ENCODE assay signal across 27 cellular contexts in genomic region chr2:173446722-173447121, GRCh38.
"Had no signal": no experiment of that assay in that cellular context is flagged by ENCODE, and none has a peak within 500 bp of the region (broad histone marks: within the 10 kb centered on the region; RNA-seq: fewer than 3 reads in every experiment).

No MANE protein-coding gene starts in this region.

- ATAC-seq: activated CD8-positive, alpha-beta T cell treated with anti-CD3 and anti-CD28 coated beads for 36 hours; body of pancreas had no signal

- DNase-seq: activated CD4-positive, alpha-beta T cell treated with anti-CD3 and anti-CD28 coated beads, Interleukin-2, amount 10 ng/mL, durations not matched to agents 24 days and 14 days; activated CD4-positive, alpha-beta T cell treated with anti-CD3 and anti-CD28 coated beads, Interleukin-2, amount 50 U/mL, for 4 hours; activated CD8-positive, alpha-beta T cell treated with anti-CD3 and anti-CD28 coated beads for 36 hours; activated effector memory CD4-positive, alpha-beta T cell treated with Interleukin-2 at 50 U/mL for 16 hours; activated naive CD4-positive, alpha-beta T cell treated with anti-CD3 and anti-CD28 coated beads, Interleukin-2, amount 50 U/mL, for 16 hours; activated naive CD8-positive, alpha-beta T cell treated with anti-CD3 and anti-CD28 coated beads, Interleukin-2, amount 10 ng/mL, durations not matched to agents 7 days and 5 days; activated T-cell treated with anti-CD3 and anti-CD28 coated beads, Interleukin-2, amount 50 U/mL, for 1 hour; adrenal gland; body of pancreas; caudate nucleus; cerebellar nuclear complex; NCI-H1092 treated with DMSO at 0.1 percent for 48 hours; NCI-H1417; NCI-H146; NCI-H187; NCI-H2029 treated with DMSO at 0.1 percent for 48 hours; NCI-H2107; NCI-H510A; NCI-H526; NCI-H748 treated with DMSO at 0.1 percent for 48 hours; PC-9; Right ventricle myocardium superior; T1000 had no signal

- H3K9ac ChIP-seq: KMS-11 had no signal

- H3K27ac ChIP-seq: adrenal gland, body of pancreas, breast epithelium, KMS-11, PC-9 had no signal

- H3K4me1 ChIP-seq: adrenal gland, body of pancreas, breast epithelium had no signal

- H3K27me3 ChIP-seq: adrenal gland, body of pancreas, breast epithelium had no signal

- FAIRE-seq: astrocyte, RCC 7860 had no signal

- H2AFZ ChIP-seq: PC-9 had no signal

- H3K4me3 ChIP-seq: adrenal gland, body of pancreas, breast epithelium, PC-9 had no signal

- H3K9me3 ChIP-seq: adrenal gland, body of pancreas, breast epithelium had no signal

- H3K36me3 ChIP-seq: adrenal gland, breast epithelium had no signal

- H3K4me2 ChIP-seq: KMS-11, PC-9 had no signal
